17 cellular contexts compared by ENCODE assay signal in the genomic region with DNA sequence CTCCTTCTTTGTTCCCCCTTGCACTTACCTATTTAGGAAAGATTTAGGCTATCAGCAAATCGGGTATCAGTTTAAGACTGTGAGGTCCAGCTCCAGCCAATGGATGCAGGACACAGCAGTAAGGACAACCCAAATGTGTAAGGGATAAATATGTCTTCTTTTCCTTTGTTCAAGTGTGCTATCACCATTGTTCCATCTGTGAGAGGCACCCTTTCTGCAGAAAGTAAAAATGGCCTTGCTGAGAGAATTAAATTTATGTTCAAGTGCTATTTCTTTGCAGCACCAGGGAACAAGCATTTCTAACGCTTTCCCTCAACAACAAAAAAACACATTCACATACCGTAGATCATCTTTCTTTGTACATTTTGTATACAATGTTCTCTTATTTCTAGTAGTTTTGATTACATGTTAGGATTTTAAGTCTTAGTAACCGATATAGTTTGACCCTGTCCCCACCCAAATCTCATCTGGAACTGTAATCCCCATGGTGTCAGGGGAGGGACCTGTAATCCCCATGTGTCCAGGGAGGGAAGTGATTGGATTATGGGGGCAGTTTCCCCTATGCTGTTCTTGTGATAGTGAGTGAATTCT. TPM values are rescaled to one million over a fixed set of nuclear protein-coding genes. Genes with fewer than 3 reads are reported as not detected.
"Had no signal": no experiment of that assay in that cellular context is flagged by ENCODE, and none has a peak within 500 bp of the region (broad histone marks: within the 10 kb centered on the region; RNA-seq: fewer than 3 reads in every experiment).

No MANE protein-coding gene starts in this region.

RNA-seq across cellular contexts. Expression of a gene that starts 49.3 kb away (rescaled TPM):
- total RNA-seq: naive thymus-derived CD8-positive, alpha-beta T cell; natural killer cell treated with Interleukin-12 subunit alpha and Interleukin-12 subunit beta and Interleukin-15 and Interleukin-18, amount 100 ng/mL, for 72 hours; neural crest cell; omental fat pad; osteocyte; pancreas; posterior vena cava; pulmonary artery endothelial cell; right atrium auricular region; sciatic nerve; smooth muscle cell; spleen; suprapubic skin; transverse colon; upper lobe of right lung; urinary bladder; uterus had no signal
- polyA plus RNA-seq: naive thymus-derived CD8-positive, alpha-beta T cell; pancreas; smooth muscle cell; spleen; urinary bladder had no signal
